23 cellular contexts compared by ENCODE assay signal in the genomic region with DNA sequence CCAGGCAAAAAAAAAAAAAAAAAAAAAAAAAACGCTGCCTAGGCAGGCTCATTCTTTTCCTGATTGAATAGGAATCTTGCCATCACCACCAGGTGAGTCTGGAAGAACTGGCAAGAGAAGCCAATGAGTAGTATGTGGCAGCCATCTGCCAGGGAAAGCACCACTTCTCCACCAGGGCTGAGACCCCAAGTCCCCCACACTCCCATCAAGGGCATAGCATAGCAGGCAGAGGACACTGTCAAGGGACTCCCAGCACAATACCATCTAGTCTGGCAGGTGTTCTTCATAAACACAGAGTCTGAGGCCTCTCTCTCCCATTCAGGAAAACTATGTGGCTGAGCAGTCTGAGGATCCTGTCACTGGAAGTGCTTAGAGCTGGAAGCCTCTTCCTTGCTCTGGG.
DNase-seq lines count a peak whose midpoint lies in the region; ATAC-seq and TF ChIP-seq lines count a peak whose summit lies in the region.
"Had no signal": no experiment of that assay in that cellular context is flagged by ENCODE, and none has a peak within 500 bp of the region (broad histone marks: within the 10 kb centered on the region; RNA-seq: fewer than 3 reads in every experiment).

No MANE protein-coding gene starts in this region.

- ATAC-seq in stimulated activated effector memory CD8-positive, alpha-beta T cell treated with anti-CD3 and anti-CD28 coated beads, Interleukin-12 subunit alpha, Interleukin-12 subunit beta, amount 100 ng/mL, for 72 hours: peak; percentile 52
- no peak for ATAC-seq in left ventricle myocardium superior
- ATAC-seq: CD8-positive, alpha-beta T cell had no signal

- intact Hi-C loops in left ventricle myocardium superior (cut with micrococcal nuclease): no loop called here

- no peak overlapping the region for H3K27ac Mint-ChIP-seq in stimulated activated effector memory CD8-positive, alpha-beta T cell treated with anti-CD3 and anti-CD28 coated beads, Interleukin-12 subunit alpha, Interleukin-12 subunit beta, amount 100 ng/mL, for 72 hours
- H3K27ac Mint-ChIP-seq: CD4-positive, alpha-beta T cell; CD8-positive, alpha-beta T cell had no signal

- H3K4me3 Mint-ChIP-seq in stimulated activated effector memory CD8-positive, alpha-beta T cell treated with anti-CD3 and anti-CD28 coated beads, Interleukin-12 subunit alpha, Interleukin-12 subunit beta, amount 100 ng/mL, for 72 hours: no peak overlapping the region
- H3K4me3 Mint-ChIP-seq: CD14-positive monocyte; CD4-positive, alpha-beta T cell; CD8-positive, alpha-beta T cell had no signal

- H3K36me3 Mint-ChIP-seq in stimulated activated effector memory CD8-positive, alpha-beta T cell treated with anti-CD3 and anti-CD28 coated beads, Interleukin-12 subunit alpha, Interleukin-12 subunit beta, amount 100 ng/mL, for 72 hours: no peaks in the 10 kb centered on the region
- H3K36me3 Mint-ChIP-seq: CD14-positive monocyte; CD8-positive, alpha-beta T cell had no signal

- in situ Hi-C loops in G401 (cut with HindIII; ENCODE audit: low sequenced_read_pairs): no loop called here

- H3K9me3 Mint-ChIP-seq in stimulated activated effector memory CD8-positive, alpha-beta T cell treated with anti-CD3 and anti-CD28 coated beads, Interleukin-12 subunit alpha, Interleukin-12 subunit beta, amount 100 ng/mL, for 72 hours: no peaks in the 10 kb centered on the region
- H3K9me3 Mint-ChIP-seq: CD4-positive, alpha-beta T cell; CD8-positive, alpha-beta T cell had no signal

- CTCF ChIA-PET in HEK293T (lab: Yijun Ruan, JAX): no interaction called here

- POLR2A ChIA-PET in HEK293T (lab: Yijun Ruan, JAX): no interaction called here

- no peaks in the 10 kb centered on the region for H3K4me1 Mint-ChIP-seq in stimulated activated effector memory CD8-positive, alpha-beta T cell treated with anti-CD3 and anti-CD28 coated beads, Interleukin-12 subunit alpha, Interleukin-12 subunit beta, amount 100 ng/mL, for 72 hours
- H3K4me1 Mint-ChIP-seq: CD14-positive monocyte had no signal

- peak; percentile 47 for DNase-seq in G401 (ENCODE audit: low spot score)
- peak; percentile 2 for DNase-seq in cerebellum (ENCODE audit: low spot score)
- DNase-seq in stimulated activated effector memory CD8-positive, alpha-beta T cell treated with anti-CD3 and anti-CD28 coated beads, Interleukin-12 subunit alpha, Interleukin-12 subunit beta, amount 100 ng/mL, for 72 hours (ENCODE audit: low spot score in 2 of 2): no peak
- DNase-seq in CD1c-positive myeloid dendritic cell (ENCODE audit: extremely low spot score): no peak
- DNase-seq in HEK293T (ENCODE audit: extremely low spot score): no peak
- no peak for DNase-seq in left ventricle myocardium superior
- no peak for DNase-seq in NCI-H1092 (lab: John Stamatoyannopoulos, UW)
- DNase-seq: 8988T; ACHN; BE2C; C1 segment of cervical spinal cord; Caco-2; Calu3; CD4-positive, alpha-beta T cell; CD8-positive, alpha-beta T cell; DMS 273 treated with DMSO at 0.1 percent for 48 hours; DMS153; DMS53; DMS79; DND-41; EL; GF-D8 had no signal

TF ChIP-seq in HEK293T, 16 proteins besides CTCF, POLR2A, EP300 and RAD21:
- TF ChIP-seq SUZ12 (IDR thresholded peaks at IDR 0.05): no peak
- TF ChIP-seq FOXA1 (IDR thresholded peaks at IDR 0.05): no peak
- TF ChIP-seq FOXK2 (IDR thresholded peaks at IDR 0.05): no peak
- TF ChIP-seq FOXM1 (IDR thresholded peaks at IDR 0.05; ENCODE audit: borderline replicate concordance): no peak
- no peak for TF ChIP-seq BHLHE40 (IDR thresholded peaks at IDR 0.05; ENCODE audit: borderline replicate concordance)
- TF ChIP-seq LEF1 (IDR thresholded peaks at IDR 0.05; ENCODE audit: borderline replicate concordance): no peak
- TF ChIP-seq HDGF (IDR thresholded peaks at IDR 0.05; ENCODE audit: borderline replicate concordance): no peak
- TF ChIP-seq L3MBTL2 (conservative IDR thresholded peaks at IDR 0.05): no peak
- TF ChIP-seq NFRKB (IDR thresholded peaks at IDR 0.05): no peak
- TF ChIP-seq, protein P1, sequence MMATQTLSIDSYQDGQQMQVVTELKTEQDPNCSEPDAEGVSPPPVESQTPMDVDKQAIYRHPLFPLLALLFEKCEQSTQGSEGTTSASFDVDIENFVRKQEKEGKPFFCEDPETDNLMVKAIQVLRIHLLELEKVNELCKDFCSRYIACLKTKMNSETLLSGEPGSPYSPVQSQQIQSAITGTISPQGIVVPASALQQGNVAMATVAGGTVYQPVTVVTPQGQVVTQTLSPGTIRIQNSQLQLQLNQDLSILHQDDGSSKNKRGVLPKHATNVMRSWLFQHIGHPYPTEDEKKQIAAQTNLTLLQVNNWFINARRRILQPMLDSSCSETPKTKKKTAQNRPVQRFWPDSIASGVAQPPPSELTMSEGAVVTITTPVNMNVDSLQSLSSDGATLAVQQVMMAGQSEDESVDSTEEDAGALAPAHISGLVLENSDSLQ (IDR thresholded peaks at IDR 0.05): no peak
- no peak for TF ChIP-seq SP1 (IDR thresholded peaks at IDR 0.05)
- TF ChIP-seq ELF4 (IDR thresholded peaks at IDR 0.05): no peak

Comparison
In these comparisons a context has a peak if more than half of its experiments do, and no peak if none do; other contexts are left out.
1. DNase-seq: peak in G401 (single experiment) and cerebellum (single experiment); none in stimulated activated effector memory CD8-positive, alpha-beta T cell treated with anti-CD3 and anti-CD28 coated beads, Interleukin-12 subunit alpha, Interleukin-12 subunit beta, amount 100 ng/mL, for 72 hours (0 of 2), CD1c-positive myeloid dendritic cell (single experiment), HEK293T (single experiment), left ventricle myocardium superior (single experiment) and NCI-H1092 (single experiment).